ENCODE assay signal across 33 cellular contexts in genomic region chr6:105639124-105639523, GRCh38.
DNase-seq lines count a peak whose midpoint lies in the region; ATAC-seq, FAIRE-seq and TF ChIP-seq lines count a peak whose summit lies in the region.
"Had no signal": no experiment of that assay in that cellular context is flagged by ENCODE, and none has a peak within 500 bp of the region (broad histone marks: within the 10 kb centered on the region; RNA-seq: fewer than 3 reads in every experiment).

No MANE protein-coding gene starts in this region.

- H2AFZ ChIP-seq in GM23338 (peak overlapping the region; percentile 78), K562 (ENCODE audit: low read depth, low read length) (no peak overlapping the region)

- H3F3A ChIP-seq in GM23338 (replicated peaks; ENCODE audit: low read depth): no peaks in the 10 kb centered on the region

- no peak for FAIRE-seq in K562 (lab: Jason Lieb, UNC)
- FAIRE-seq: A204.1, A549, D721Med had no signal

- peaks cover 28% of the 10 kb centered on the region; the same call in 1 of the 2 replicates for H3K9me2 ChIP-seq in GM23338 (ENCODE audit: insufficient read depth)

- TF ChIP-seq CTCF in GM23338 (conservative IDR thresholded peaks at IDR 0.05; ENCODE audit: low read depth in 2 of 2) (no peak), K562 (IDR thresholded peaks at IDR 0.05 in 2 of 3, conservative IDR thresholded peaks at IDR 0.05 in 1 of 3; ENCODE audit: insufficient read depth in 2 of 3, low read depth in 1 of 3, low read length in 3 of 3) (no peak)

- no peaks in the 10 kb centered on the region for H3K9me3 ChIP-seq in K562 (replicated peaks; ENCODE audit: control insufficient read depth, insufficient read depth, low read depth, low read length)
- no peaks in the 10 kb centered on the region for H3K9me3 ChIP-seq in naive thymus-derived CD4-positive, alpha-beta T cell (ENCODE audit: control insufficient read depth in 2 of 3, low read length in 3 of 3)
- H3K9me3 ChIP-seq: A549, BE2C, BLaER1, Caco-2 had no signal

- H3K4me1 Mint-ChIP-seq in GM23338: no peaks in the 10 kb centered on the region
- H3K4me1 Mint-ChIP-seq in naive thymus-derived CD4-positive, alpha-beta T cell: peaks cover 0 to 22% (median 1%) of the 10 kb centered on the region in 7 donors

- H3K27ac Mint-ChIP-seq in GM23338: no peak overlapping the region; the same call in 1 of the 2 replicates
- H3K27ac Mint-ChIP-seq in naive thymus-derived CD4-positive, alpha-beta T cell: no peak overlapping the region
- H3K27ac Mint-ChIP-seq: B cell; CD14-positive monocyte; CD4-positive, alpha-beta memory T cell; CD4-positive, alpha-beta T cell; CD8-positive, alpha-beta memory T cell; CD8-positive, alpha-beta T cell had no signal

- no peaks in the 10 kb centered on the region; the same call in 2 of the 3 replicates for H3K36me3 Mint-ChIP-seq in GM23338 (ENCODE audit: low read depth)
- peaks cover 0 to 44% (median 0%) of the 10 kb centered on the region in 5 donors for H3K36me3 Mint-ChIP-seq in naive thymus-derived CD4-positive, alpha-beta T cell
- H3K36me3 Mint-ChIP-seq: CD14-positive monocyte; CD4-positive, alpha-beta memory T cell; CD4-positive, CD25-positive, alpha-beta regulatory T cell; CD8-positive, alpha-beta memory T cell; CD8-positive, alpha-beta T cell had no signal

- in situ Hi-C loops in K562 (cut with MboI): no loop called here

- no peak for DNase-seq in GM23338 (ENCODE audit: low spot score)
- no peak for DNase-seq in K562 (ENCODE audit: extremely low read depth in 1 of 4, low spot score in 3 of 4)
- DNase-seq in naive thymus-derived CD4-positive, alpha-beta T cell: no peak
- no peak for DNase-seq in effector CD8-positive, alpha-beta T cell (lab: John Stamatoyannopoulos, UW)
- DNase-seq: 8988T; ACHN; AML-193; BE2C; C1 segment of cervical spinal cord; Caco-2; Calu3; CD4-positive, alpha-beta memory T cell; CD4-positive, alpha-beta T cell; CD4-positive, CD25-positive, alpha-beta regulatory T cell; CD8-positive, alpha-beta memory T cell; CD8-positive, alpha-beta T cell; COR-L47; DMS 273 treated with DMSO at 0.1 percent for 48 hours; DMS153; DMS53; DMS79; DMS79 treated with DMSO at 0.1 percent for 48 hours; DND-41; EL had no signal

- TF ChIP-seq EP300 in K562 (IDR thresholded peaks at IDR 0.05; ENCODE audit: low read length): no peak

- H3K27ac ChIP-seq in GM23338 (ENCODE audit: low read depth) (no peak overlapping the region), K562 (ENCODE audit: extremely low read depth, low read depth, low read length) (no peak overlapping the region)
- no peak overlapping the region for H3K27ac ChIP-seq in naive thymus-derived CD4-positive, alpha-beta T cell (ENCODE audit: low read depth, low read length)
- H3K27ac ChIP-seq: 22Rv1; A549; BLaER1; BLaER1 treated with 17β-estradiol and CSF1 and Interleukin-3, amounts not matched to agents 10 nM and 100 nM; C4-2B had no signal

- no peaks in the 10 kb centered on the region for H3K9me1 ChIP-seq in K562 (ENCODE audit: control insufficient read depth, insufficient read depth, low read length)

- H3K4me1 ChIP-seq in GM23338 (ENCODE audit: insufficient read depth): no peaks in the 10 kb centered on the region
- H3K4me1 ChIP-seq in K562 (replicated peaks in 1 of 2; ENCODE audit: control insufficient read depth in 2 of 2, insufficient read depth in 2 of 2, low read length in 2 of 2): no peaks in the 10 kb centered on the region; a peak in 1 of 5 replicates
- peaks cover 0 to 18% of the 10 kb centered on the region in 2 donors for H3K4me1 ChIP-seq in naive thymus-derived CD4-positive, alpha-beta T cell (ENCODE audit: control insufficient read depth in 2 of 2, insufficient read depth in 2 of 2, low read length in 2 of 2)
- H3K4me1 ChIP-seq: A549, BE2C, Caco-2 had no signal

- POLR2A ChIA-PET in K562 (lab: Yijun Ruan, JAX): no interaction called here
- POLR2A ChIA-PET in naive thymus-derived CD4-positive, alpha-beta T cell (lab: Charles Lee): no interaction called here

- intact Hi-C loops in K562 (cut with micrococcal nuclease): no loop called here
- intact Hi-C loops in naive thymus-derived CD4-positive, alpha-beta T cell (cut with micrococcal nuclease): no loop called here

- no peak for TF ChIP-seq RAD21 in K562 (CRISPR knock-in tag; conservative IDR thresholded peaks at IDR 0.05 in 1 of 2, IDR thresholded peaks at IDR 0.05 in 1 of 2)

- no peak for ATAC-seq in GM23338
- ATAC-seq in K562: no peak
- no peak for ATAC-seq in naive thymus-derived CD4-positive, alpha-beta T cell
- ATAC-seq: A549; CD8-positive, alpha-beta T cell had no signal

- no TSS peak for BruUV-seq in K562 (replicated peaks; lab: Mats Ljungman, UMichigan)

- 0% methylated on average over 2 of the region's 2 CpGs for WGBS in K562 (ENCODE audit: insufficient coverage, low coverage, missing lambda C conversion rate)

- H3K4me2 ChIP-seq in GM23338 (no peak overlapping the region), K562 (ENCODE audit: insufficient read depth, low read length) (no peak overlapping the region)
- H3K4me2 ChIP-seq: A549; BLaER1; BLaER1 treated with 17β-estradiol and CSF1 and Interleukin-3, amounts not matched to agents 10 nM and 100 nM had no signal

- CTCF ChIA-PET in K562 (lab: Yijun Ruan, JAX; ENCODE audit: low intra/inter-chr PET ratio): no interaction called here
- CTCF ChIA-PET in naive thymus-derived CD4-positive, alpha-beta T cell (lab: Charles Lee): no interaction called here

- H3K79me2 ChIP-seq in GM23338 (replicated peaks; ENCODE audit: insufficient read depth) (no peaks in the 10 kb centered on the region), K562 (ENCODE audit: control insufficient read depth, insufficient read depth, low read length) (no peaks in the 10 kb centered on the region)

- no peak for TF ChIP-seq POLR2A in K562 (conservative IDR thresholded peaks at IDR 0.05)

- no peaks in the 10 kb centered on the region for H3K36me3 ChIP-seq in GM23338 (ENCODE audit: insufficient read depth)
- H3K36me3 ChIP-seq in K562 (ENCODE audit: control insufficient read depth, insufficient read depth, low read length): no peaks in the 10 kb centered on the region
- no peaks in the 10 kb centered on the region for H3K36me3 ChIP-seq in naive thymus-derived CD4-positive, alpha-beta T cell (ENCODE audit: control insufficient read depth in 2 of 3, insufficient read depth in 3 of 3, low read length in 3 of 3)
- H3K36me3 ChIP-seq: BE2C; BLaER1; BLaER1 treated with 17β-estradiol and CSF1 and Interleukin-3, amounts not matched to agents 10 nM and 100 nM had no signal

- no peaks in the 10 kb centered on the region for H3K27me3 Mint-ChIP-seq in GM23338 (ENCODE audit: insufficient read depth, low read depth, poor library complexity)
- H3K27me3 Mint-ChIP-seq in naive thymus-derived CD4-positive, alpha-beta T cell: peaks cover 0 to 2% (median 0%) of the 10 kb centered on the region in 5 donors
- H3K27me3 Mint-ChIP-seq: CD4-positive, alpha-beta memory T cell; CD8-positive, alpha-beta memory T cell had no signal

- H3K4me3 Mint-ChIP-seq in GM23338: no peak overlapping the region
- no peak overlapping the region for H3K4me3 Mint-ChIP-seq in naive thymus-derived CD4-positive, alpha-beta T cell
- H3K4me3 Mint-ChIP-seq: B cell; CD14-positive monocyte; CD4-positive, alpha-beta memory T cell; CD4-positive, alpha-beta T cell; CD8-positive, alpha-beta memory T cell; CD8-positive, alpha-beta T cell had no signal

- H3K27me3 ChIP-seq in GM23338 (ENCODE audit: insufficient read depth) (no peaks in the 10 kb centered on the region), K562 (ENCODE audit: control insufficient read depth in 2 of 2, insufficient read depth in 2 of 2, low read length in 2 of 2) (peaks cover 0 to 4% of the 10 kb centered on the region in 2 experiments; a peak in 1 of 5 replicates)
- H3K27me3 ChIP-seq in naive thymus-derived CD4-positive, alpha-beta T cell (ENCODE audit: control insufficient read depth in 2 of 2, insufficient read depth in 2 of 2, low read length in 2 of 2): no peaks in the 10 kb centered on the region
- H3K27me3 ChIP-seq: BE2C; BLaER1; BLaER1 treated with 17β-estradiol and CSF1 and Interleukin-3, amounts not matched to agents 10 nM and 100 nM had no signal

- H3K9ac ChIP-seq in K562 (ENCODE audit: insufficient read depth in 1 of 2, low read depth in 2 of 2, low read length in 2 of 2): no peak overlapping the region
- H3K9ac ChIP-seq: BLaER1; BLaER1 treated with 17β-estradiol and CSF1 and Interleukin-3, amounts not matched to agents 10 nM and 100 nM had no signal

- no peaks in the 10 kb centered on the region for H3K9me3 Mint-ChIP-seq in GM23338
- H3K9me3 Mint-ChIP-seq in naive thymus-derived CD4-positive, alpha-beta T cell: peaks cover 0 to 42% (median 0%) of the 10 kb centered on the region in 11 donors
- H3K9me3 Mint-ChIP-seq: CD4-positive, alpha-beta T cell; CD8-positive, alpha-beta memory T cell; CD8-positive, alpha-beta T cell had no signal

- H4K20me1 ChIP-seq in GM23338 (replicated peaks; ENCODE audit: insufficient read depth) (no peaks in the 10 kb centered on the region), K562 (replicated peaks; ENCODE audit: control insufficient read depth, insufficient read depth, low read length) (no peaks in the 10 kb centered on the region)
- H4K20me1 ChIP-seq: BLaER1; BLaER1 treated with 17β-estradiol and CSF1 and Interleukin-3, amounts not matched to agents 10 nM and 100 nM had no signal

- no peak overlapping the region for H3K4me3 ChIP-seq in GM23338
- no peak overlapping the region for H3K4me3 ChIP-seq in K562
- no peak overlapping the region for H3K4me3 ChIP-seq in naive thymus-derived CD4-positive, alpha-beta T cell (ENCODE audit: low read length)
- H3K4me3 ChIP-seq: A549; BLaER1; BLaER1 treated with 17β-estradiol and CSF1 and Interleukin-3, amounts not matched to agents 10 nM and 100 nM had no signal

TF ChIP-seq in GM23338, 12 proteins besides CTCF, POLR2A, EP300 and RAD21 (continues in another document):
- TF ChIP-seq POLR2AphosphoS5 (IDR thresholded peaks at IDR 0.05; ENCODE audit: low read depth): no peak
- no peak for TF ChIP-seq EZH2 (IDR thresholded peaks at IDR 0.05; ENCODE audit: low read depth, unreplicated experiment)
- no peak for TF ChIP-seq JUNB (IDR thresholded peaks at IDR 0.05; ENCODE audit: unreplicated experiment)

TF ChIP-seq in K562, 482 proteins besides CTCF, POLR2A, EP300 and RAD21 (continues in another document):
- peak; percentile 53 for TF ChIP-seq NFE2L1 (tag; IDR thresholded peaks at IDR 0.05; ENCODE audit: borderline replicate concordance, low read depth)
- peak; percentile 84 for TF ChIP-seq MAFG (tag; conservative IDR thresholded peaks at IDR 0.05)
- no peak for TF ChIP-seq HINFP (tag; conservative IDR thresholded peaks at IDR 0.05; ENCODE audit: low read depth)
- TF ChIP-seq ELF1 (tag; IDR thresholded peaks at IDR 0.05): no peak
